In the genomic region with DNA sequence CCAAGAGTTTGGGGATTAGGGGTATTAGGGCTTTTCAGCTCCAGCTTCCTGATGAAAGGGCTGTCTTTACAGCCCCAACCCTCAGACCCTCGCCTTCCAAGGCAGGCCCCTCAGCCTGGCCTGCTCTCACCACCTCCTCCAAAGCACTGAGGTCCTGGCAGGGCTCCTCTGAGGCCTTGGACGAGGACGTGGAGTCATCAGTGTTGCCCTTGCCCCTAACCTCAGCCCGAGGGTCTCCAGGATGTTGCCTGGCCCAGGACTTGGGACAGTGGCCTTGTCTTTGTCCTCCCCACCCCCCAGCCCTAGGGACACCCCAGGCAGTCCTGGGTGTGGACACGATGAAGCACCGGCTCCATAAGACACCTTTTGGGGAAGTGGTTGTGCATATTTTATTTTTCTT, we compare ENCODE assay signal across 20 cellular contexts. TPM values are rescaled to one million over a fixed set of nuclear protein-coding genes. Genes with fewer than 3 reads are reported as not detected.
"Had no signal": no experiment of that assay in that cellular context is flagged by ENCODE, and none has a peak within 500 bp of the region (broad histone marks: within the 10 kb centered on the region; RNA-seq: fewer than 3 reads in every experiment).

No MANE protein-coding gene starts in this region.

- DNase-seq: dermis blood vessel endothelial cell; effector CD4-positive, alpha-beta T cell; erythroblast; foreskin keratinocyte; left colon; left ventricle myocardium superior; mesenchymal stem cell; naive thymus-derived CD4-positive, alpha-beta T cell; nephron progenitor cell; stimulated activated CD4-positive, alpha-beta T cell treated with anti-CD3 and anti-CD28 coated beads, Interleukin-4, amount 100 ng/mL, for 1 hour; stimulated activated CD8-positive, alpha-beta memory T cell treated with anti-CD3 and anti-CD28 coated beads, Interleukin-4, amount 100 ng/mL, for 48 hours; stimulated activated naive CD8-positive, alpha-beta T cell treated with anti-CD3 and anti-CD28 coated beads, Interleukin-15, Interleukin-2, amounts not matched to agents 100 U/mL and 50 U/mL, for 24 hours; testis had no signal

- H3K9me3 ChIP-seq: neutrophil, right atrium auricular region, testis, tibial nerve had no signal

- H3K27me3 ChIP-seq: foreskin keratinocyte, right atrium auricular region, testis, tibial nerve had no signal

- H3K27ac ChIP-seq: foreskin keratinocyte, neutrophil, testis, tibial nerve had no signal

- ATAC-seq: foreskin keratinocyte; left colon; left ventricle myocardium superior; naive thymus-derived CD4-positive, alpha-beta T cell; stimulated activated effector memory CD8-positive, alpha-beta T cell treated with anti-CD3 and anti-CD28 coated beads, Interleukin-12 subunit alpha, Interleukin-12 subunit beta, amount 100 ng/mL, for 72 hours; stimulated activated naive CD8-positive, alpha-beta T cell treated with anti-CD3 and anti-CD28 coated beads, Interleukin-15, Interleukin-2, amounts not matched to agents 100 U/mL and 50 U/mL, for 24 hours had no signal

- FAIRE-seq: endothelial cell of umbilical vein had no signal

- H3K36me3 ChIP-seq: neutrophil had no signal

- H3K4me3 ChIP-seq: lung, right atrium auricular region, testis, tibial nerve had no signal

RNA-seq across cellular contexts. Expression of a gene that starts 52.7 kb away (rescaled TPM):
- total RNA-seq: dermis blood vessel endothelial cell; endothelial cell of umbilical vein; foreskin keratinocyte; mononuclear cell; naive thymus-derived CD4-positive, alpha-beta T cell had no signal
- polyA plus RNA-seq: endothelial cell of umbilical vein; foreskin keratinocyte; naive thymus-derived CD4-positive, alpha-beta T cell had no signal
